1 cellular context compared by ENCODE assay signal in genomic region chr2:32063310-32064020, GRCh38.
TF ChIP-seq lines count a peak whose summit lies in the region.

SPAST (plus strand) TSS chr2:32063556; CDS start chr2:32063832, 276 bp downstream.

TF ChIP-seq in GM12878, 131 proteins besides CTCF, POLR2A, EP300 and RAD21 (continued from another document and continues in another):
- TF ChIP-seq NFXL1 (IDR thresholded peaks at IDR 0.05; ENCODE audit: borderline replicate concordance): peak; percentile 85
- no peak for TF ChIP-seq ZBED1 (IDR thresholded peaks at IDR 0.05; ENCODE audit: borderline replicate concordance)
- peak; percentile 87 for TF ChIP-seq NRF1 (conservative IDR thresholded peaks at IDR 0.05; ENCODE audit: low read depth, low read length)
- TF ChIP-seq CREM (IDR thresholded peaks at IDR 0.05; ENCODE audit: low read depth): peak; percentile 91
- TF ChIP-seq ESRRA (IDR thresholded peaks at IDR 0.05; ENCODE audit: low read length): no peak
- no peak for TF ChIP-seq BRCA1 (IDR thresholded peaks at IDR 0.05; ENCODE audit: low read depth, low read length)
- TF ChIP-seq MTA2 (IDR thresholded peaks at IDR 0.05; ENCODE audit: low read depth): no peak
- TF ChIP-seq ELK1 (IDR thresholded peaks at IDR 0.05; ENCODE audit: low read depth, low read length): peak; percentile 47; the same call in 1 of the 2 replicates
- TF ChIP-seq NR2C2 (IDR thresholded peaks at IDR 0.05; ENCODE audit: borderline replicate concordance, control insufficient read depth, insufficient read length, low read depth): no peak
- TF ChIP-seq KDM1A (IDR thresholded peaks at IDR 0.05; ENCODE audit: borderline replicate concordance): no peak
- peak; percentile 92 for TF ChIP-seq HDGF (IDR thresholded peaks at IDR 0.05)
- peak; percentile 82 for TF ChIP-seq FOXK2 (IDR thresholded peaks at IDR 0.05)
- no peak for TF ChIP-seq ZSCAN29 (IDR thresholded peaks at IDR 0.05)
- no peak for TF ChIP-seq HSF1 (IDR thresholded peaks at IDR 0.05; ENCODE audit: low read depth, low read length)
- TF ChIP-seq SPI1 (IDR thresholded peaks at IDR 0.05; ENCODE audit: borderline replicate concordance, insufficient read depth, low read depth, low read length): 0 out of 2 replicates have a peak, but pooled peaks have one; percentile 1
- TF ChIP-seq CEBPB (IDR thresholded peaks at IDR 0.05; ENCODE audit: borderline replicate concordance in 1 of 2, low read depth in 2 of 2, low read length in 2 of 2): no peak
- TF ChIP-seq IKZF1 (conservative IDR thresholded peaks at IDR 0.05): peak; percentile 99
- no peak for TF ChIP-seq KAT2A (conservative IDR thresholded peaks at IDR 0.05; ENCODE audit: control insufficient read depth, low read depth, low read length)
- TF ChIP-seq SREBF1 (IDR thresholded peaks at IDR 0.05; ENCODE audit: low read length): no peak
- TF ChIP-seq POLR2AphosphoS2 (IDR thresholded peaks at IDR 0.05; ENCODE audit: low read depth, low read length): 0 out of 2 replicates have a peak, but pooled peaks have one; percentile 78
- no peak for TF ChIP-seq SMAD5 (IDR thresholded peaks at IDR 0.05; ENCODE audit: low read depth)
- TF ChIP-seq IKZF2 (IDR thresholded peaks at IDR 0.05): peak; percentile 86 to 93; a peak in 3 of 4 replicates
- TF ChIP-seq PKNOX1 (IDR thresholded peaks at IDR 0.05): peak; percentile 61
- TF ChIP-seq STAT3 (IDR thresholded peaks at IDR 0.05; ENCODE audit: low read depth, low read length): no peak
- peak; percentile 73; the same call in 1 of the 2 replicates for TF ChIP-seq NKRF (conservative IDR thresholded peaks at IDR 0.05)
- TF ChIP-seq USF2 (IDR thresholded peaks at IDR 0.05; ENCODE audit: borderline replicate concordance, low read depth, low read length): no peak
- no peak for TF ChIP-seq ZNF274 (IDR thresholded peaks at IDR 0.05; ENCODE audit: insufficient read depth, insufficient read length)
- no peak for TF ChIP-seq RFX5 (IDR thresholded peaks at IDR 0.05; ENCODE audit: low read depth, low read length)
- TF ChIP-seq NFYA (IDR thresholded peaks at IDR 0.05; ENCODE audit: borderline replicate concordance, low read depth, low read length): no peak
- TF ChIP-seq WRNIP1 (IDR thresholded peaks at IDR 0.05; ENCODE audit: borderline replicate concordance, low read depth, low read length): no peak
- TF ChIP-seq NBN (IDR thresholded peaks at IDR 0.05): peak; percentile 32; the same call in 1 of the 2 replicates
- TF ChIP-seq IRF5 (IDR thresholded peaks at IDR 0.05; ENCODE audit: borderline replicate concordance): no peak
- no peak for TF ChIP-seq ZBTB11 (CRISPR knock-in tag; IDR thresholded peaks at IDR 0.05)
- TF ChIP-seq ZBTB33 (IDR thresholded peaks at IDR 0.05): no peak
- TF ChIP-seq HCFC1 (IDR thresholded peaks at IDR 0.05; ENCODE audit: low read length): peak; percentile 85
- TF ChIP-seq BCLAF1 (IDR thresholded peaks at IDR 0.05): no peak
- peak; percentile 87 for TF ChIP-seq EED (IDR thresholded peaks at IDR 0.05; ENCODE audit: low read depth)
- TF ChIP-seq PBX3 (IDR thresholded peaks at IDR 0.05; ENCODE audit: insufficient replicate concordance, low read depth, low read length): no peak
- TF ChIP-seq RELB (IDR thresholded peaks at IDR 0.05; ENCODE audit: low read depth): peak; percentile 93
- TF ChIP-seq TARDBP (IDR thresholded peaks at IDR 0.05; ENCODE audit: borderline replicate concordance): peak; percentile 59; the same call in 1 of the 2 replicates
- TF ChIP-seq HDAC2 (IDR thresholded peaks at IDR 0.05): no peak
